23 cellular contexts compared by ENCODE assay signal in the genomic region with DNA sequence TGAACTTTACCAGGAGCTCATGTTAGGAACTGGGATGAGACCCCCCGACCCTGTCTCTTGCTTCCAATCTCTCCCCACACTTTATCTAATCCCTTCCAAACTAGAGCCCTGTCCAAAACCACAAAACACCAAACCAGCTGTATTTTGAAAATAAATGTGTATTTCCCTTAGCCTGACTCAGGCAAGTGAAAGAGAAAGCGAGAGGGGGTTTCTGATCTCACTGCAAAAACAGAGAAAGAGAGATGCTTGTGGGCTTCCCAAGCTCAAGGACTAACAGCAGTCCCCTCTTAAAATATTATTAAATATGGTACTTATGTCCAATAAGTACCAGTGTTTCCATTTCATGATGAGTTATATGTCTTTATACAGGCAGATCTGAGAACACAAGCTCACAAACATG.
"Had no signal": no experiment of that assay in that cellular context is flagged by ENCODE, and none has a peak within 500 bp of the region (broad histone marks: within the 10 kb centered on the region; RNA-seq: fewer than 3 reads in every experiment).

No MANE protein-coding gene starts in this region.

- H3K9me3 ChIP-seq: colonic mucosa, gastrocnemius medialis, prostate gland, upper lobe of right lung had no signal

- ATAC-seq: activated T-cell treated with anti-CD3 and anti-CD28 coated beads, Interleukin-2, amount 50 U/mL, for 4 hours; effector memory CD8-positive, alpha-beta T cell; esophagus mucosa; gastrocnemius medialis; left lung; naive thymus-derived CD8-positive, alpha-beta T cell; stimulated activated naive CD8-positive, alpha-beta T cell treated with anti-CD3 and anti-CD28 coated beads, Interleukin-15, Interleukin-2, amounts not matched to agents 100 U/mL and 50 U/mL, for 24 hours; upper lobe of right lung; WTC11 had no signal

- H3K27ac ChIP-seq: colonic mucosa, dorsolateral prefrontal cortex, gastrocnemius medialis, left lung, prostate gland, upper lobe of right lung had no signal

- H3K4me3 ChIP-seq: colonic mucosa, dorsolateral prefrontal cortex, gastrocnemius medialis, left lung, lung, prostate gland, upper lobe of right lung had no signal

- H3K36me3 ChIP-seq: colonic mucosa, gastrocnemius medialis, left lung, prostate gland, upper lobe of right lung had no signal

- DNase-seq: activated CD4-positive, alpha-beta T cell treated with anti-CD3 and anti-CD28 coated beads for 4 hours; activated CD4-positive, alpha-beta T cell treated with anti-CD3 and anti-CD28 coated beads, Interleukin-2, amount 50 U/mL, for 48 hours; activated CD8-positive, alpha-beta memory T cell treated with anti-CD3 and anti-CD28 coated beads, Interleukin-2, amount 50 U/mL, for 48 hours; activated naive CD4-positive, alpha-beta T cell; activated naive CD8-positive, alpha-beta T cell treated with anti-CD3 and anti-CD28 coated beads for 36 hours; activated T-cell treated with anti-CD3 and anti-CD28 coated beads, Interleukin-2, amount 50 U/mL, for 4 hours; amniotic stem cell; colonic mucosa; dorsolateral prefrontal cortex; effector memory CD8-positive, alpha-beta T cell; gastrocnemius medialis; hippocampal formation; kidney glomerular epithelial cell; left lung; naive thymus-derived CD8-positive, alpha-beta T cell; stimulated activated CD4-positive, alpha-beta T cell treated with anti-CD3 and anti-CD28 coated beads, Interleukin-12 subunit alpha, Interleukin-12 subunit beta, amount 100 ng/mL, for 4 hours; stimulated activated CD4-positive, alpha-beta T cell treated with anti-CD3 and anti-CD28 coated beads, Interleukin-4, amount 100 ng/mL, for 4 hours; stimulated activated naive CD8-positive, alpha-beta T cell treated with anti-CD3 and anti-CD28 coated beads, Interleukin-15, Interleukin-2, amounts not matched to agents 100 U/mL and 50 U/mL, for 24 hours; upper lobe of right lung had no signal

- H3K27me3 ChIP-seq: colonic mucosa, gastrocnemius medialis, left lung, upper lobe of right lung had no signal

- H3K4me1 ChIP-seq: colonic mucosa, gastrocnemius medialis, left lung, prostate gland, upper lobe of right lung had no signal
